ENCODE assay signal across 1 cellular context in genomic region chr10:86960003-86960862, GRCh38.
A peak's percentile ranks its signal among the peaks of the same experiment; 100 is the strongest.
TF ChIP-seq lines count a peak whose summit lies in the region.

No MANE protein-coding gene starts in this region.

TF ChIP-seq in K562, 482 proteins besides CTCF, POLR2A, EP300 and RAD21 (continued from another document and continues in another):
- TF ChIP-seq, protein P1, sequence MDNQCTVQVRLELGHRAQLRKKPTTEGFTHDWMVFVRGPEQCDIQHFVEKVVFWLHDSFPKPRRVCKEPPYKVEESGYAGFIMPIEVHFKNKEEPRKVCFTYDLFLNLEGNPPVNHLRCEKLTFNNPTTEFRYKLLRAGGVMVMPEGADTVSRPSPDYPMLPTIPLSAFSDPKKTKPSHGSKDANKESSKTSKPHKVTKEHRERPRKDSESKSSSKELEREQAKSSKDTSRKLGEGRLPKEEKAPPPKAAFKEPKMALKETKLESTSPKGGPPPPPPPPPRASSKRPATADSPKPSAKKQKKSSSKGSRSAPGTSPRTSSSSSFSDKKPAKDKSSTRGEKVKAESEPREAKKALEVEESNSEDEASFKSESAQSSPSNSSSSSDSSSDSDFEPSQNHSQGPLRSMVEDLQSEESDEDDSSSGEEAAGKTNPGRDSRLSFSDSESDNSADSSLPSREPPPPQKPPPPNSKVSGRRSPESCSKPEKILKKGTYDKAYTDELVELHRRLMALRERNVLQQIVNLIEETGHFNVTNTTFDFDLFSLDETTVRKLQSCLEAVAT (IDR thresholded peaks at IDR 0.05) = peak in 1 of 2 experiments; percentile 44; a peak in 1 of 4 replicates
- TF ChIP-seq MYNN (IDR thresholded peaks at IDR 0.05) = peak; percentile 47; the same call in 1 of the 2 replicates
- no peak for TF ChIP-seq MYNN (CRISPR knock-in tag; IDR thresholded peaks at IDR 0.05)
- TF ChIP-seq MAFK (IDR thresholded peaks at IDR 0.05; ENCODE audit: low read length) = no peak
- TF ChIP-seq, protein P2, sequence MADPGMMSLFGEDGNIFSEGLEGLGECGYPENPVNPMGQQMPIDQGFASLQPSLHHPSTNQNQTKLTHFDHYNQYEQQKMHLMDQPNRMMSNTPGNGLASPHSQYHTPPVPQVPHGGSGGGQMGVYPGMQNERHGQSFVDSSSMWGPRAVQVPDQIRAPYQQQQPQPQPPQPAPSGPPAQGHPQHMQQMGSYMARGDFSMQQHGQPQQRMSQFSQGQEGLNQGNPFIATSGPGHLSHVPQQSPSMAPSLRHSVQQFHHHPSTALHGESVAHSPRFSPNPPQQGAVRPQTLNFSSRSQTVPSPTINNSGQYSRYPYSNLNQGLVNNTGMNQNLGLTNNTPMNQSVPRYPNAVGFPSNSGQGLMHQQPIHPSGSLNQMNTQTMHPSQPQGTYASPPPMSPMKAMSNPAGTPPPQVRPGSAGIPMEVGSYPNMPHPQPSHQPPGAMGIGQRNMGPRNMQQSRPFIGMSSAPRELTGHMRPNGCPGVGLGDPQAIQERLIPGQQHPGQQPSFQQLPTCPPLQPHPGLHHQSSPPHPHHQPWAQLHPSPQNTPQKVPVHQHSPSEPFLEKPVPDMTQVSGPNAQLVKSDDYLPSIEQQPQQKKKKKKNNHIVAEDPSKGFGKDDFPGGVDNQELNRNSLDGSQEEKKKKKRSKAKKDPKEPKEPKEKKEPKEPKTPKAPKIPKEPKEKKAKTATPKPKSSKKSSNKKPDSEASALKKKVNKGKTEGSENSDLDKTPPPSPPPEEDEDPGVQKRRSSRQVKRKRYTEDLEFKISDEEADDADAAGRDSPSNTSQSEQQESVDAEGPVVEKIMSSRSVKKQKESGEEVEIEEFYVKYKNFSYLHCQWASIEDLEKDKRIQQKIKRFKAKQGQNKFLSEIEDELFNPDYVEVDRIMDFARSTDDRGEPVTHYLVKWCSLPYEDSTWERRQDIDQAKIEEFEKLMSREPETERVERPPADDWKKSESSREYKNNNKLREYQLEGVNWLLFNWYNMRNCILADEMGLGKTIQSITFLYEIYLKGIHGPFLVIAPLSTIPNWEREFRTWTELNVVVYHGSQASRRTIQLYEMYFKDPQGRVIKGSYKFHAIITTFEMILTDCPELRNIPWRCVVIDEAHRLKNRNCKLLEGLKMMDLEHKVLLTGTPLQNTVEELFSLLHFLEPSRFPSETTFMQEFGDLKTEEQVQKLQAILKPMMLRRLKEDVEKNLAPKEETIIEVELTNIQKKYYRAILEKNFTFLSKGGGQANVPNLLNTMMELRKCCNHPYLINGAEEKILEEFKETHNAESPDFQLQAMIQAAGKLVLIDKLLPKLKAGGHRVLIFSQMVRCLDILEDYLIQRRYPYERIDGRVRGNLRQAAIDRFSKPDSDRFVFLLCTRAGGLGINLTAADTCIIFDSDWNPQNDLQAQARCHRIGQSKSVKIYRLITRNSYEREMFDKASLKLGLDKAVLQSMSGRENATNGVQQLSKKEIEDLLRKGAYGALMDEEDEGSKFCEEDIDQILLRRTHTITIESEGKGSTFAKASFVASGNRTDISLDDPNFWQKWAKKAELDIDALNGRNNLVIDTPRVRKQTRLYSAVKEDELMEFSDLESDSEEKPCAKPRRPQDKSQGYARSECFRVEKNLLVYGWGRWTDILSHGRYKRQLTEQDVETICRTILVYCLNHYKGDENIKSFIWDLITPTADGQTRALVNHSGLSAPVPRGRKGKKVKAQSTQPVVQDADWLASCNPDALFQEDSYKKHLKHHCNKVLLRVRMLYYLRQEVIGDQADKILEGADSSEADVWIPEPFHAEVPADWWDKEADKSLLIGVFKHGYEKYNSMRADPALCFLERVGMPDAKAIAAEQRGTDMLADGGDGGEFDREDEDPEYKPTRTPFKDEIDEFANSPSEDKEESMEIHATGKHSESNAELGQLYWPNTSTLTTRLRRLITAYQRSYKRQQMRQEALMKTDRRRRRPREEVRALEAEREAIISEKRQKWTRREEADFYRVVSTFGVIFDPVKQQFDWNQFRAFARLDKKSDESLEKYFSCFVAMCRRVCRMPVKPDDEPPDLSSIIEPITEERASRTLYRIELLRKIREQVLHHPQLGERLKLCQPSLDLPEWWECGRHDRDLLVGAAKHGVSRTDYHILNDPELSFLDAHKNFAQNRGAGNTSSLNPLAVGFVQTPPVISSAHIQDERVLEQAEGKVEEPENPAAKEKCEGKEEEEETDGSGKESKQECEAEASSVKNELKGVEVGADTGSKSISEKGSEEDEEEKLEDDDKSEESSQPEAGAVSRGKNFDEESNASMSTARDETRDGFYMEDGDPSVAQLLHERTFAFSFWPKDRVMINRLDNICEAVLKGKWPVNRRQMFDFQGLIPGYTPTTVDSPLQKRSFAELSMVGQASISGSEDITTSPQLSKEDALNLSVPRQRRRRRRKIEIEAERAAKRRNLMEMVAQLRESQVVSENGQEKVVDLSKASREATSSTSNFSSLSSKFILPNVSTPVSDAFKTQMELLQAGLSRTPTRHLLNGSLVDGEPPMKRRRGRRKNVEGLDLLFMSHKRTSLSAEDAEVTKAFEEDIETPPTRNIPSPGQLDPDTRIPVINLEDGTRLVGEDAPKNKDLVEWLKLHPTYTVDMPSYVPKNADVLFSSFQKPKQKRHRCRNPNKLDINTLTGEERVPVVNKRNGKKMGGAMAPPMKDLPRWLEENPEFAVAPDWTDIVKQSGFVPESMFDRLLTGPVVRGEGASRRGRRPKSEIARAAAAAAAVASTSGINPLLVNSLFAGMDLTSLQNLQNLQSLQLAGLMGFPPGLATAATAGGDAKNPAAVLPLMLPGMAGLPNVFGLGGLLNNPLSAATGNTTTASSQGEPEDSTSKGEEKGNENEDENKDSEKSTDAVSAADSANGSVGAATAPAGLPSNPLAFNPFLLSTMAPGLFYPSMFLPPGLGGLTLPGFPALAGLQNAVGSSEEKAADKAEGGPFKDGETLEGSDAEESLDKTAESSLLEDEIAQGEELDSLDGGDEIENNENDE (IDR thresholded peaks at IDR 0.05; ENCODE audit: low read depth, low read length) = no peak
- peak; percentile 52 for TF ChIP-seq JUND (IDR thresholded peaks at IDR 0.05; ENCODE audit: borderline replicate concordance, low read depth, low read length)
- TF ChIP-seq JUND (tag; IDR thresholded peaks at IDR 0.05; ENCODE audit: borderline replicate concordance, low read depth, low read length) = no peak; the same call in 2 of the 3 replicates
- no peak for TF ChIP-seq NR2F6 (CRISPR knock-in tag; IDR thresholded peaks at IDR 0.05)
- TF ChIP-seq HDAC3 (IDR thresholded peaks at IDR 0.05; ENCODE audit: borderline replicate concordance, partially characterized antibody) = no peak
- TF ChIP-seq KLF13 (tag; IDR thresholded peaks at IDR 0.05; ENCODE audit: borderline replicate concordance, low read depth) = peak; percentile 95
- peak; percentile 65 for TF ChIP-seq NEUROD1 (IDR thresholded peaks at IDR 0.05; ENCODE audit: borderline replicate concordance, low read depth, low read length, partially characterized antibody)
- no peak for TF ChIP-seq MTA3 (IDR thresholded peaks at IDR 0.05; ENCODE audit: borderline replicate concordance)
- TF ChIP-seq NCOA2 (IDR thresholded peaks at IDR 0.05; ENCODE audit: partially characterized antibody in 2 of 2) = no peak
- no peak for TF ChIP-seq FIP1L1 (IDR thresholded peaks at IDR 0.05; ENCODE audit: low read depth, low read length, poor library complexity, severe bottlenecking)
- 0 out of 2 replicates have a peak, but pooled peaks have one; percentile 33 for TF ChIP-seq CREM (IDR thresholded peaks at IDR 0.05; ENCODE audit: low read depth)
- TF ChIP-seq MECOM (CRISPR knock-in tag; IDR thresholded peaks at IDR 0.05) = no peak
- no peak for TF ChIP-seq MED1 (CRISPR knock-in tag; IDR thresholded peaks at IDR 0.05; ENCODE audit: borderline replicate concordance)
- TF ChIP-seq ZNF699 (CRISPR knock-in tag; IDR thresholded peaks at IDR 0.05; ENCODE audit: insufficient replicate concordance) = no peak
- TF ChIP-seq CXXC5 (CRISPR knock-in tag; IDR thresholded peaks at IDR 0.05) = no peak
- 0 out of 4 replicates have a peak, but pooled peaks of 1 of the 2 experiments have one; percentile 8 for TF ChIP-seq KDM1A (IDR thresholded peaks at IDR 0.05)
- TF ChIP-seq GABPB1 (CRISPR knock-in tag; IDR thresholded peaks at IDR 0.05) = peak; percentile 43; the same call in 1 of the 2 replicates
- TF ChIP-seq KLF16 (IDR thresholded peaks at IDR 0.05) = peak; percentile 56; the same call in 1 of the 2 replicates
- no peak for TF ChIP-seq SP2 (IDR thresholded peaks at IDR 0.05; ENCODE audit: extremely low read depth, low read depth, low read length, poor library complexity, severe bottlenecking)
- no peak for TF ChIP-seq TFAM (CRISPR knock-in tag; conservative IDR thresholded peaks at IDR 0.05)
- TF ChIP-seq SMARCA4 (IDR thresholded peaks at IDR 0.05) = no peak
- no peak for TF ChIP-seq TAF1 (IDR thresholded peaks at IDR 0.05; ENCODE audit: control insufficient read depth, extremely low read depth, insufficient read depth, low read length, severe bottlenecking)
- TF ChIP-seq FOXM1 (IDR thresholded peaks at IDR 0.05; ENCODE audit: low read depth) = no peak
- TF ChIP-seq FOXM1 (CRISPR knock-in tag; IDR thresholded peaks at IDR 0.05; ENCODE audit: low read depth) = no peak
- no peak for TF ChIP-seq GATA2 (CRISPR knock-in tag; IDR thresholded peaks at IDR 0.05)
- peak; percentile 42 for TF ChIP-seq CTBP1 (IDR thresholded peaks at IDR 0.05; ENCODE audit: borderline replicate concordance)
- TF ChIP-seq ARID2 (IDR thresholded peaks at IDR 0.05) = peak; percentile 60; the same call in 1 of the 2 replicates
- peak in 2 of 3 experiments; percentile 5 to 36 for TF ChIP-seq YY1 (IDR thresholded peaks at IDR 0.05; ENCODE audit: borderline replicate concordance in 1 of 3, control insufficient read depth in 1 of 3, extremely low read depth in 1 of 3, insufficient read depth in 3 of 3, insufficient read length in 1 of 3, insufficient replicate concordance in 2 of 3, low read depth in 1 of 3, low read length in 2 of 3)
- TF ChIP-seq, protein P3, sequence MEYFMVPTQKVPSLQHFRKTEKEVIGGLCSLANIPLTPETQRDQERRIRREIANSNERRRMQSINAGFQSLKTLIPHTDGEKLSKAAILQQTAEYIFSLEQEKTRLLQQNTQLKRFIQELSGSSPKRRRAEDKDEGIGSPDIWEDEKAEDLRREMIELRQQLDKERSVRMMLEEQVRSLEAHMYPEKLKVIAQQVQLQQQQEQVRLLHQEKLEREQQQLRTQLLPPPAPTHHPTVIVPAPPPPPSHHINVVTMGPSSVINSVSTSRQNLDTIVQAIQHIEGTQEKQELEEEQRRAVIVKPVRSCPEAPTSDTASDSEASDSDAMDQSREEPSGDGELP (CRISPR knock-in tag; IDR thresholded peaks at IDR 0.05; ENCODE audit: borderline replicate concordance) = peak; percentile 77
- no peak for TF ChIP-seq ZBED1 (IDR thresholded peaks at IDR 0.05)
- TF ChIP-seq ARID1B (IDR thresholded peaks at IDR 0.05) = 0 out of 2 replicates have a peak, but pooled peaks have one; percentile 17
- no peak for TF ChIP-seq ZNF668 (CRISPR knock-in tag; IDR thresholded peaks at IDR 0.05)
- TF ChIP-seq, protein P4, sequence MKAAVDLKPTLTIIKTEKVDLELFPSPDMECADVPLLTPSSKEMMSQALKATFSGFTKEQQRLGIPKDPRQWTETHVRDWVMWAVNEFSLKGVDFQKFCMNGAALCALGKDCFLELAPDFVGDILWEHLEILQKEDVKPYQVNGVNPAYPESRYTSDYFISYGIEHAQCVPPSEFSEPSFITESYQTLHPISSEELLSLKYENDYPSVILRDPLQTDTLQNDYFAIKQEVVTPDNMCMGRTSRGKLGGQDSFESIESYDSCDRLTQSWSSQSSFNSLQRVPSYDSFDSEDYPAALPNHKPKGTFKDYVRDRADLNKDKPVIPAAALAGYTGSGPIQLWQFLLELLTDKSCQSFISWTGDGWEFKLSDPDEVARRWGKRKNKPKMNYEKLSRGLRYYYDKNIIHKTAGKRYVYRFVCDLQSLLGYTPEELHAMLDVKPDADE (conservative IDR thresholded peaks at IDR 0.05; ENCODE audit: control insufficient read depth, low read depth, low read length) = 0 out of 2 replicates have a peak, but pooled peaks have one; percentile 6
- no peak for TF ChIP-seq ZNF3 (CRISPR knock-in tag; IDR thresholded peaks at IDR 0.05)
- TF ChIP-seq SNIP1 (IDR thresholded peaks at IDR 0.05; ENCODE audit: low read depth) = no peak
- no peak for TF ChIP-seq SAFB (IDR thresholded peaks at IDR 0.05; ENCODE audit: borderline replicate concordance, low read depth, low read length)
- no peak for TF ChIP-seq TSC22D4 (tag; IDR thresholded peaks at IDR 0.05)
- TF ChIP-seq RBFOX2 (IDR thresholded peaks at IDR 0.05; ENCODE audit: low read depth, low read length) = peak; percentile 66
- TF ChIP-seq HNRNPK (IDR thresholded peaks at IDR 0.05; ENCODE audit: low read depth, low read length, poor library complexity, severe bottlenecking) = no peak
- TF ChIP-seq ZMIZ1 (IDR thresholded peaks at IDR 0.05; ENCODE audit: low read depth in 2 of 2, low read length in 2 of 2) = no peak
- no peak for TF ChIP-seq ARNT (IDR thresholded peaks at IDR 0.05)
- no peak for TF ChIP-seq COPS2 (conservative IDR thresholded peaks at IDR 0.05)
- no peak for TF ChIP-seq E2F4 (CRISPR knock-in tag; IDR thresholded peaks at IDR 0.05; ENCODE audit: low read depth)
- TF ChIP-seq SP1 (CRISPR knock-in tag; IDR thresholded peaks at IDR 0.05) = peak; percentile 85
- TF ChIP-seq, protein P5, sequence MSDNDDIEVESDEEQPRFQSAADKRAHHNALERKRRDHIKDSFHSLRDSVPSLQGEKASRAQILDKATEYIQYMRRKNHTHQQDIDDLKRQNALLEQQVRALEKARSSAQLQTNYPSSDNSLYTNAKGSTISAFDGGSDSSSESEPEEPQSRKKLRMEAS (CRISPR knock-in tag; IDR thresholded peaks at IDR 0.05) = peak; percentile 82
